Comparison of ENCODE assay signal across 9 cellular contexts in genomic region chr12:113400362-113400761, GRCh38. TPM values are rescaled to one million over a fixed set of nuclear protein-coding genes. Genes with fewer than 3 reads are reported as not detected.
"Had no signal": no experiment of that assay in that cellular context is flagged by ENCODE, and none has a peak within 500 bp of the region (broad histone marks: within the 10 kb centered on the region; RNA-seq: fewer than 3 reads in every experiment).

No MANE protein-coding gene starts in this region.

- DNase-seq: H9, HCEC 1CT, HFFc6, IMR-90, KBM-7 had no signal

- ATAC-seq: GM23338 had no signal

- H3K27ac ChIP-seq: HL-60 had no signal

- H3K4me3 ChIP-seq: GM23338 had no signal

- FAIRE-seq: H1, H54 had no signal

- H3K4me2 ChIP-seq: GM23338 had no signal

RNA-seq across cellular contexts. Expression of gene SDS, which starts 3.3 kb away (rescaled TPM):
- total RNA-seq: GM23338, H1, H9, HFFc6, IMR-90 had no signal
- polyA plus RNA-seq: IMR-90 had no signal

RNA-seq across cellular contexts. Expression of gene SDSL, which starts 21.8 kb away (rescaled TPM):
- total RNA-seq: GM23338 had no signal
- polyA plus RNA-seq: GM23338 had no signal
